In genomic region chr1:23825762-23826522, GRCh38 we compare ENCODE assay signal across 8 cellular contexts. TPM values are rescaled to one million over a fixed set of nuclear protein-coding genes. Genes with fewer than 3 reads are reported as not detected.
DNase-seq lines count a peak whose midpoint lies in the region; ATAC-seq and TF ChIP-seq lines count a peak whose summit lies in the region.

No MANE protein-coding gene starts in this region.

- no peaks in the 10 kb centered on the region for H3K27me3 ChIP-seq in ectodermal cell (ENCODE audit: control insufficient read depth, insufficient read depth, low read length, poor library complexity, severe bottlenecking)
- H3K27me3 ChIP-seq in neuronal stem cell (ENCODE audit: control insufficient read depth in 3 of 3, insufficient read depth in 3 of 3, low read depth in 1 of 3, low read length in 3 of 3), result peaks cover 0 to 2% (median 0%) of the 10 kb centered on the region in 3 experiments

- no peaks in the 10 kb centered on the region for H3K27me3 Mint-ChIP-seq in activated T-cell treated with anti-CD3 and anti-CD28 coated beads, Interleukin-2, amount 50 U/mL, for 72 hours (ENCODE audit: low read depth)

- no peak overlapping the region for H2BK5ac ChIP-seq in neuronal stem cell (ENCODE audit: low read length)

- H3K9me3 Mint-ChIP-seq in activated T-cell treated with anti-CD3 and anti-CD28 coated beads, Interleukin-2, amount 50 U/mL, for 72 hours, result no peaks in the 10 kb centered on the region

- ATAC-seq in activated T-cell treated with anti-CD3 and anti-CD28 coated beads, Interleukin-2, amount 50 U/mL, for 72 hours (replicated peaks in 1 of 2), result peak; percentile 58 to 68

- TF ChIP-seq POLR2A in NB4 (IDR thresholded peaks at IDR 0.05; ENCODE audit: extremely low read depth, insufficient read length), result no peak

- 74 to 78% methylated on average over 24 of the region's 24 CpGs for WGBS in ectodermal cell, 2 experiments
- WGBS in neuronal stem cell (ENCODE audit: extremely low coverage in 2 of 2, insufficient read length in 2 of 2, insufficient replicate concordance in 1 of 2), 2 donors, result no CpG with 5 or more reads among the region's 24 CpGs

- no peak overlapping the region for H3K4me2 ChIP-seq in neuronal stem cell (ENCODE audit: insufficient read depth, low read length, poor library complexity, severe bottlenecking)

- H3K4me3 ChIP-seq in NB4 (ENCODE audit: low read depth, low read length), result peak overlapping the region; percentile 79
- peak overlapping the region; percentile 95 for H3K4me3 ChIP-seq in ectodermal cell (ENCODE audit: insufficient read depth, low read depth, low read length)
- peak overlapping the region in 1 of 2 donors; percentile 96 for H3K4me3 ChIP-seq in neuronal stem cell (ENCODE audit: low read length in 2 of 2)

- no peaks in the 10 kb centered on the region for H3K79me1 ChIP-seq in neuronal stem cell (ENCODE audit: low read depth, low read length)

- no peak overlapping the region for H4K8ac ChIP-seq in neuronal stem cell (ENCODE audit: low read depth, low read length)

- H2BK120ac ChIP-seq in neuronal stem cell (ENCODE audit: low read depth, low read length), result no peak overlapping the region

- no peak overlapping the region for H3K9ac ChIP-seq in neuronal stem cell (ENCODE audit: low read depth, low read length, poor library complexity)

- H3K27ac Mint-ChIP-seq in activated T-cell treated with anti-CD3 and anti-CD28 coated beads, Interleukin-2, amount 50 U/mL, for 72 hours, result peak overlapping the region; percentile 96

- DNase-seq in activated T-cell treated with anti-CD3 and anti-CD28 coated beads, Interleukin-2, amount 50 U/mL, for 72 hours, result peak in 1 of 2 donors; percentile 13
- DNase-seq in activated T-cell treated with anti-CD3 and anti-CD28 coated beads, Interleukin-2, amount 50 U/mL, for 48 hours, result no peak
- DNase-seq in NB4 (ENCODE audit: low read depth) (no peak), neuronal stem cell (ENCODE audit: low spot score) (no peak), Kasumi-1 (lab: John Stamatoyannopoulos, UW) (no peak), CD1c-positive myeloid dendritic cell (ENCODE audit: extremely low spot score) (no peak), cerebellum (ENCODE audit: low spot score) (no peak)

- peaks cover 0 to 3% of the 10 kb centered on the region in 2 donors for H3K36me3 Mint-ChIP-seq in activated T-cell treated with anti-CD3 and anti-CD28 coated beads, Interleukin-2, amount 50 U/mL, for 72 hours (ENCODE audit: insufficient read depth in 2 of 2)

- no peak overlapping the region for H3K23ac ChIP-seq in neuronal stem cell (ENCODE audit: low read depth, low read length, poor library complexity)

- H3K4me1 ChIP-seq in ectodermal cell (ENCODE audit: control insufficient read depth, insufficient read depth, low read length), result peaks cover 4% of the 10 kb centered on the region
- no peaks in the 10 kb centered on the region for H3K4me1 ChIP-seq in neuronal stem cell (ENCODE audit: control insufficient read depth in 2 of 2, insufficient read depth in 1 of 2, low read depth in 1 of 2, low read length in 2 of 2)

- no peak overlapping the region for H2BK12ac ChIP-seq in neuronal stem cell (ENCODE audit: low read length)

- H3K14ac ChIP-seq in neuronal stem cell (ENCODE audit: low read length), result no peak overlapping the region

- no peak overlapping the region for H4K91ac ChIP-seq in neuronal stem cell (ENCODE audit: low read depth, low read length, poor library complexity)

- TF ChIP-seq CTCF in NB4 (IDR thresholded peaks at IDR 0.05; ENCODE audit: low read depth, low read length), result no peak

- no peak overlapping the region for H3K4ac ChIP-seq in neuronal stem cell (ENCODE audit: low read length)

- H3K9me3 ChIP-seq in ectodermal cell (ENCODE audit: control insufficient read depth, low read length), result no peaks in the 10 kb centered on the region
- H3K9me3 ChIP-seq in neuronal stem cell (replicated peaks in 1 of 2; ENCODE audit: control insufficient read depth in 2 of 2, insufficient read depth in 1 of 2, low read depth in 1 of 2, low read length in 2 of 2), result no peaks in the 10 kb centered on the region

- H3K27ac ChIP-seq in ectodermal cell (ENCODE audit: insufficient read depth, low read depth, low read length, poor library complexity, severe bottlenecking), result no peak overlapping the region
- no peak overlapping the region for H3K27ac ChIP-seq in neuronal stem cell (replicated peaks; ENCODE audit: low read length)

- no peaks in the 10 kb centered on the region for H3K36me3 ChIP-seq in ectodermal cell (ENCODE audit: control insufficient read depth, insufficient read depth, low read length)
- H3K36me3 ChIP-seq in neuronal stem cell (replicated peaks in 1 of 2; ENCODE audit: control insufficient read depth in 2 of 2, insufficient read depth in 2 of 2, low read length in 2 of 2), result no peaks in the 10 kb centered on the region

- H3K4me1 Mint-ChIP-seq in activated T-cell treated with anti-CD3 and anti-CD28 coated beads, Interleukin-2, amount 50 U/mL, for 72 hours (ENCODE audit: low read depth), result peaks cover 27% of the 10 kb centered on the region

- H3K4me3 Mint-ChIP-seq in activated T-cell treated with anti-CD3 and anti-CD28 coated beads, Interleukin-2, amount 50 U/mL, for 72 hours, result peak overlapping the region; percentile 95 to 97

- H2AK5ac ChIP-seq in neuronal stem cell (ENCODE audit: low read depth, low read length), result no peak overlapping the region

- no peak overlapping the region for H2BK15ac ChIP-seq in neuronal stem cell (ENCODE audit: low read length)

- H3K18ac ChIP-seq in neuronal stem cell (ENCODE audit: low read length), result no peak overlapping the region

- peak overlapping the region; percentile 93 for H2AFZ ChIP-seq in neuronal stem cell (ENCODE audit: low read length)

RNA-seq across cellular contexts. Expression of gene HMGCL, which starts 0.7 kb away (rescaled TPM):
- total RNA-seq in activated T-cell treated with anti-CD3 and anti-CD28 coated beads, Interleukin-2, amount 50 U/mL, for 72 hours, result 10 to 100 TPM; 44.1 to 47.4 TPM
- 23.6 TPM for polyA plus RNA-seq in ectodermal cell (2013, experiment 1 of 4)
- polyA plus RNA-seq in ectodermal cell (2013, experiment 2 of 4), result 27.7 TPM
- 19.9 TPM for polyA plus RNA-seq in ectodermal cell (2013, experiment 3 of 4)
- 20.8 TPM for polyA plus RNA-seq in ectodermal cell (2013, experiment 4 of 4)
- polyA plus RNA-seq in neuronal stem cell (2013, experiment 1 of 2), result 16.0 TPM
- 15.8 TPM for polyA plus RNA-seq in neuronal stem cell (2013, experiment 2 of 2)
- total RNA-seq in cerebellum, result 9.8 TPM

RNA-seq across cellular contexts. Expression of gene GALE, which starts 25.4 kb away (rescaled TPM):
- total RNA-seq in activated T-cell treated with anti-CD3 and anti-CD28 coated beads, Interleukin-2, amount 50 U/mL, for 72 hours, result 10 to 100 TPM; 26.8 to 30.7 TPM
- polyA plus RNA-seq in ectodermal cell (2013, experiment 1 of 4), result 25.5 TPM
- 27.8 TPM for polyA plus RNA-seq in ectodermal cell (2013, experiment 2 of 4)
- 20.0 TPM for polyA plus RNA-seq in ectodermal cell (2013, experiment 3 of 4)
- 20.4 TPM for polyA plus RNA-seq in ectodermal cell (2013, experiment 4 of 4)
- 24.0 TPM for polyA plus RNA-seq in neuronal stem cell (2013, experiment 1 of 2)
- 26.2 TPM for polyA plus RNA-seq in neuronal stem cell (2013, experiment 2 of 2)
- total RNA-seq in cerebellum, result 11.9 TPM

RNA-seq across cellular contexts. Expression of gene LYPLA2, which starts 35.0 kb away (rescaled TPM):
- total RNA-seq in activated T-cell treated with anti-CD3 and anti-CD28 coated beads, Interleukin-2, amount 50 U/mL, for 72 hours, result 10 to 100 TPM; 63.4 to 71.5 TPM
- 83.2 TPM for polyA plus RNA-seq in ectodermal cell (2013, experiment 1 of 4)
- polyA plus RNA-seq in ectodermal cell (2013, experiment 2 of 4), result 90.4 TPM
- 67.3 TPM for polyA plus RNA-seq in ectodermal cell (2013, experiment 3 of 4)
- 74.7 TPM for polyA plus RNA-seq in ectodermal cell (2013, experiment 4 of 4)
- polyA plus RNA-seq in neuronal stem cell (2013, experiment 1 of 2), result 66.5 TPM
- 66.6 TPM for polyA plus RNA-seq in neuronal stem cell (2013, experiment 2 of 2)
- 21.1 TPM for total RNA-seq in cerebellum

RNA-seq across cellular contexts. Expression of gene FUCA1, which starts 42.1 kb away (rescaled TPM):
- 1 to 10 TPM; 5.5 to 9.0 TPM for total RNA-seq in activated T-cell treated with anti-CD3 and anti-CD28 coated beads, Interleukin-2, amount 50 U/mL, for 72 hours
- 8.4 TPM for polyA plus RNA-seq in ectodermal cell (2013, experiment 1 of 4)
- polyA plus RNA-seq in ectodermal cell (2013, experiment 2 of 4), result 8.5 TPM
- polyA plus RNA-seq in ectodermal cell (2013, experiment 3 of 4), result 8.3 TPM
- 8.7 TPM for polyA plus RNA-seq in ectodermal cell (2013, experiment 4 of 4)
- 3.8 TPM for polyA plus RNA-seq in neuronal stem cell (2013, experiment 1 of 2)
- polyA plus RNA-seq in neuronal stem cell (2013, experiment 2 of 2), result 3.5 TPM
- total RNA-seq in cerebellum, result 11.9 TPM

RNA-seq across cellular contexts. Expression of gene PITHD1, which starts 47.7 kb away (rescaled TPM):
- total RNA-seq in activated T-cell treated with anti-CD3 and anti-CD28 coated beads, Interleukin-2, amount 50 U/mL, for 72 hours, result 100 to 1,000 TPM in 1 of 2 donors, 10 to 100 TPM in 1; 83.2 to 107 TPM
- polyA plus RNA-seq in ectodermal cell (2013, experiment 1 of 4), result 47.2 TPM
- 57.1 TPM for polyA plus RNA-seq in ectodermal cell (2013, experiment 2 of 4)
- polyA plus RNA-seq in ectodermal cell (2013, experiment 3 of 4), result 50.7 TPM
- polyA plus RNA-seq in ectodermal cell (2013, experiment 4 of 4), result 49.8 TPM
- polyA plus RNA-seq in neuronal stem cell (2013, experiment 1 of 2), result 27.2 TPM
- polyA plus RNA-seq in neuronal stem cell (2013, experiment 2 of 2), result 27.3 TPM
- total RNA-seq in cerebellum, result 46.5 TPM
